In the genomic region with DNA sequence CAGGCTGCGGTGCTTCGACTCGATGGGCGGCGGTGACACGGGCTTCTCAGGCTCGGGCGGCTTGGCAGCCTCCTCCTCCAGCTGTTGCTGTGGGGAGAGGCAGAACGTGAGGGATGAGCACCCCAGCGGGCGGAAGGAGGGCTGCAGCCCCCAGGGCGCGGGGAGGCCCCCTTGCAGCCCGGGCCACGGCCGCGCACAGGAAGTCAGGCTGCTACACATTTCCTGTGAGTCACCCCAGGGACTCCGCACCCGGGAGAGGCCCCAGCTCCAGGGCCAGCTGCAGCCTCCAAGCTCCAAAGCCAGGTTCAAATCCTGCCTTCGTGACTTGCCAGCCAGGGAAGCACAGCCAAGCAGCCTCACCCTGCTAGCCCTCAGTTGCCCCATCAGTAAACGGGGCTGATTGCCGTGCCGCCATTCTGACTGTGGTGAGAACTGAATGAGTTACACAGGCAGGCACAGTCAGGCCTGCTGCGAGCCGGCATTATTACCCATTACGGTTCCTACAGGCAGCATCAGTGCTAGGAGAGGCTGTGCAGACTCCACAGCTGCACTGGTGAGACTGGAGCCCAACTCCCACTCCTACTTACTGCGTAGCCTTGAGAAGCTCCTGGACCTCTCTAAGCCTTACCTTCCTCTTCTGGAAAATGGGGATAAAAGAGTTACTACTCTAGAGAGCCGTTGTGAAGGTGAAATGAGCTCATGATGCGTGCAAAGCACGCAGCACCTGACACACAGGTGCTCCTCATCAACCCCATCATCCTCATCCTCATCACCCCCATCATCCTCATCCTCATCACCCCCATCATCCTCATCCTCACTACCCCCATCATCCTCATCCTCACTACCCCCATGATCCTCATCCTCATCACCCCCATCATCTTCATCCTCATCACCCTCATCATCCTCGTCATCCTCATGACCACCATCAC, we compare ENCODE assay signal across 8 cellular contexts.
DNase-seq lines count a peak whose midpoint lies in the region; ATAC-seq and TF ChIP-seq lines count a peak whose summit lies in the region.

No MANE protein-coding gene starts in this region.

- peaks cover 21 to 48% of the 10 kb centered on the region in 2 donors for H3K36me3 ChIP-seq in ascending aorta

- H3K9me3 ChIP-seq in ascending aorta, result no peaks in the 10 kb centered on the region

- no peaks in the 10 kb centered on the region for H3K27me3 ChIP-seq in ascending aorta

- peak; percentile 94 for ATAC-seq in HG03280 (IDR thresholded peaks at IDR 0.05; ENCODE audit: unreplicated experiment)

- H3K27ac ChIP-seq in ascending aorta, result no peak overlapping the region

- intact Hi-C loops in ascending aorta (cut with DNase I) (no loop called here), posterior vena cava (cut with DNase I) (no loop called here)

- TF ChIP-seq CTCF in ascending aorta (IDR thresholded peaks at IDR 0.05), result peak in 1 of 3 experiments; percentile 16

- DNase-seq in NCI-H82 (lab: John Stamatoyannopoulos, UW), result peak; percentile 45
- DNase-seq in NCI-H82 treated with DMSO at 0.1 percent for 48 hours (lab: John Stamatoyannopoulos, UW; ENCODE audit: unreplicated experiment), result no peak
- peak; percentile 91 for DNase-seq in T-helper 22 cell (ENCODE audit: low read depth)
- peak; percentile 44 to 77 for DNase-seq in ascending aorta (ENCODE audit: low spot score in 2 of 2)
- peak; percentile 90 for DNase-seq in posterior vena cava (ENCODE audit: low spot score)
- no peak for DNase-seq in GOT3 (lab: John Stamatoyannopoulos, UW)
- no peak for DNase-seq in glomerular visceral epithelial cell (ENCODE audit: extremely low spot score)

- no peak overlapping the region for H3K4me3 ChIP-seq in ascending aorta

- no peaks in the 10 kb centered on the region for H3K4me1 ChIP-seq in ascending aorta

Comparison
In these comparisons a context has a peak if more than half of its experiments do, and no peak if none do; other contexts are left out.
1. DNase-seq: peak in NCI-H82 (single experiment), T-helper 22 cell (single experiment), ascending aorta (2 of 2) and posterior vena cava (single experiment); none in NCI-H82 treated with DMSO at 0.1 percent for 48 hours (single experiment), GOT3 (single experiment) and glomerular visceral epithelial cell (single experiment).